In genomic region chr12:109844983-109845841, GRCh38 we compare ENCODE assay signal across 1 cellular context.
TF ChIP-seq lines count a peak whose summit lies in the region.

No MANE protein-coding gene starts in this region.

TF ChIP-seq in HepG2, 621 proteins besides CTCF, POLR2A, EP300 and RAD21 (continued from another document and continues in another):
- TF ChIP-seq ZFP91 (CRISPR knock-in tag; IDR thresholded peaks at IDR 0.05; ENCODE audit: borderline replicate concordance) (peak; percentile 69), HDAC1 (CRISPR knock-in tag; IDR thresholded peaks at IDR 0.05) (peak; percentile 70), RBM39 (IDR thresholded peaks at IDR 0.05; ENCODE audit: low read depth, low read length, poor library complexity, severe bottlenecking) (no peak), ZNF274 (CRISPR knock-in tag; IDR thresholded peaks at IDR 0.05) (peak; percentile 72; the same call in 1 of the 2 replicates), FOSL2 (CRISPR knock-in tag; IDR thresholded peaks at IDR 0.05) (no peak), TCF7L2 (IDR thresholded peaks at IDR 0.05; ENCODE audit: low read depth, low read length) (no peak), RFXANK (CRISPR knock-in tag; IDR thresholded peaks at IDR 0.05) (no peak), BRCA1 (CRISPR knock-in tag; IDR thresholded peaks at IDR 0.05) (no peak), ZSCAN12 (CRISPR knock-in tag; IDR thresholded peaks at IDR 0.05) (no peak), ZNF816 (CRISPR knock-in tag; IDR thresholded peaks at IDR 0.05; ENCODE audit: borderline replicate concordance) (0 out of 2 replicates have a peak, but pooled peaks have one; percentile 11), MEIS1 (CRISPR knock-in tag; IDR thresholded peaks at IDR 0.05; ENCODE audit: borderline replicate concordance) (no peak), BCLAF1 (IDR thresholded peaks at IDR 0.05) (no peak), ZNF33B (CRISPR knock-in tag; IDR thresholded peaks at IDR 0.05) (no peak), NR2F6 (IDR thresholded peaks at IDR 0.05) (peak; percentile 9; the same call in 1 of the 2 replicates), NR2F6 (CRISPR knock-in tag; IDR thresholded peaks at IDR 0.05) (peak; percentile 38; the same call in 1 of the 2 replicates), WIZ (CRISPR knock-in tag; IDR thresholded peaks at IDR 0.05) (0 out of 2 replicates have a peak, but pooled peaks have one; percentile 13), RXRA (CRISPR knock-in tag; IDR thresholded peaks at IDR 0.05) (peak; percentile 96), TFDP2 (CRISPR knock-in tag; IDR thresholded peaks at IDR 0.05) (peak; percentile 38; the same call in 1 of the 2 replicates), ZNF136 (CRISPR knock-in tag; IDR thresholded peaks at IDR 0.05; ENCODE audit: low read depth) (0 out of 2 replicates have a peak, but pooled peaks have one; percentile 22), ZNF597 (CRISPR knock-in tag; IDR thresholded peaks at IDR 0.05) (no peak), ZNF670 (CRISPR knock-in tag; IDR thresholded peaks at IDR 0.05; ENCODE audit: borderline replicate concordance) (0 out of 2 replicates have a peak, but pooled peaks have one; percentile 38), TBX3 (IDR thresholded peaks at IDR 0.05; ENCODE audit: borderline replicate concordance) (peak; percentile 71; the same call in 1 of the 2 replicates), SKI (IDR thresholded peaks at IDR 0.05; ENCODE audit: partially characterized antibody) (peak; percentile 23), ZNF556 (CRISPR knock-in tag; IDR thresholded peaks at IDR 0.05; ENCODE audit: borderline replicate concordance) (peak; percentile 40; the same call in 1 of the 2 replicates), ZNF337 (CRISPR knock-in tag; IDR thresholded peaks at IDR 0.05; ENCODE audit: borderline replicate concordance, low read depth) (no peak), GLI4 (CRISPR knock-in tag; IDR thresholded peaks at IDR 0.05; ENCODE audit: borderline replicate concordance) (no peak), TSC22D2 (CRISPR knock-in tag; IDR thresholded peaks at IDR 0.05; ENCODE audit: borderline replicate concordance) (0 out of 2 replicates have a peak, but pooled peaks have one; percentile 67), HNRNPL (IDR thresholded peaks at IDR 0.05; ENCODE audit: low read depth, low read length) (peak; percentile 51; the same call in 1 of the 2 replicates), ZNF709 (CRISPR knock-in tag; IDR thresholded peaks at IDR 0.05) (peak; percentile 39; the same call in 1 of the 2 replicates), KAT8 (CRISPR knock-in tag; IDR thresholded peaks at IDR 0.05) (peak; percentile 19; the same call in 1 of the 2 replicates), ZNF770 (CRISPR knock-in tag; IDR thresholded peaks at IDR 0.05) (peak; percentile 83; the same call in 1 of the 2 replicates), HMG20A (CRISPR knock-in tag; IDR thresholded peaks at IDR 0.05; ENCODE audit: borderline replicate concordance) (no peak), SP4 (CRISPR knock-in tag; IDR thresholded peaks at IDR 0.05) (peak; percentile 45; the same call in 1 of the 2 replicates), ZNF468 (CRISPR knock-in tag; IDR thresholded peaks at IDR 0.05) (no peak), KLF16 (CRISPR knock-in tag; IDR thresholded peaks at IDR 0.05) (peak in 1 of 2 experiments; percentile 22; a peak in 1 of 4 replicates), CC2D1A (CRISPR knock-in tag; IDR thresholded peaks at IDR 0.05) (no peak), GATAD2A (CRISPR knock-in tag; IDR thresholded peaks at IDR 0.05) (peak; percentile 33; the same call in 1 of the 2 replicates), FOSL1 (CRISPR knock-in tag; IDR thresholded peaks at IDR 0.05; ENCODE audit: borderline replicate concordance) (no peak), AHR (CRISPR knock-in tag; IDR thresholded peaks at IDR 0.05) (peak; percentile 92; the same call in 1 of the 2 replicates), FOXA1 (IDR thresholded peaks at IDR 0.05) (no peak), FOXA1 (CRISPR knock-in tag; IDR thresholded peaks at IDR 0.05) (no peak), FOXP1 (IDR thresholded peaks at IDR 0.05) (no peak), FOXP1 (CRISPR knock-in tag; IDR thresholded peaks at IDR 0.05) (no peak), NCOA1 (CRISPR knock-in tag; IDR thresholded peaks at IDR 0.05) (no peak), RELA (CRISPR knock-in tag; IDR thresholded peaks at IDR 0.05) (no peak), TGIF2 (CRISPR knock-in tag; IDR thresholded peaks at IDR 0.05) (no peak), SMAD3 (CRISPR knock-in tag; IDR thresholded peaks at IDR 0.05) (peak; percentile 45; the same call in 1 of the 2 replicates), ZNF720 (CRISPR knock-in tag; IDR thresholded peaks at IDR 0.05) (no peak), SMC3 (IDR thresholded peaks at IDR 0.05; ENCODE audit: low read length) (peak; percentile 20; the same call in 1 of the 2 replicates), SRY (CRISPR knock-in tag; IDR thresholded peaks at IDR 0.05) (0 out of 2 replicates have a peak, but pooled peaks have one; percentile 4), NR1H2 (CRISPR knock-in tag; IDR thresholded peaks at IDR 0.05; ENCODE audit: borderline replicate concordance, low read depth) (0 out of 2 replicates have a peak, but pooled peaks have one; percentile 10), HOXA3 (CRISPR knock-in tag; IDR thresholded peaks at IDR 0.05) (peak; percentile 52; the same call in 1 of the 2 replicates), ONECUT2 (CRISPR knock-in tag; IDR thresholded peaks at IDR 0.05) (no peak), NFIB (CRISPR knock-in tag; IDR thresholded peaks at IDR 0.05; ENCODE audit: borderline replicate concordance) (no peak), MTA1 (CRISPR knock-in tag; IDR thresholded peaks at IDR 0.05; ENCODE audit: borderline replicate concordance) (no peak)
- TF ChIP-seq, protein P1, sequence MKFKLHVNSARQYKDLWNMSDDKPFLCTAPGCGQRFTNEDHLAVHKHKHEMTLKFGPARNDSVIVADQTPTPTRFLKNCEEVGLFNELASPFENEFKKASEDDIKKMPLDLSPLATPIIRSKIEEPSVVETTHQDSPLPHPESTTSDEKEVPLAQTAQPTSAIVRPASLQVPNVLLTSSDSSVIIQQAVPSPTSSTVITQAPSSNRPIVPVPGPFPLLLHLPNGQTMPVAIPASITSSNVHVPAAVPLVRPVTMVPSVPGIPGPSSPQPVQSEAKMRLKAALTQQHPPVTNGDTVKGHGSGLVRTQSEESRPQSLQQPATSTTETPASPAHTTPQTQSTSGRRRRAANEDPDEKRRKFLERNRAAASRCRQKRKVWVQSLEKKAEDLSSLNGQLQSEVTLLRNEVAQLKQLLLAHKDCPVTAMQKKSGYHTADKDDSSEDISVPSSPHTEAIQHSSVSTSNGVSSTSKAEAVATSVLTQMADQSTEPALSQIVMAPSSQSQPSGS (CRISPR knock-in tag; IDR thresholded peaks at IDR 0.05) = peak; percentile 14; the same call in 1 of the 2 replicates
- TF ChIP-seq, protein P2, sequence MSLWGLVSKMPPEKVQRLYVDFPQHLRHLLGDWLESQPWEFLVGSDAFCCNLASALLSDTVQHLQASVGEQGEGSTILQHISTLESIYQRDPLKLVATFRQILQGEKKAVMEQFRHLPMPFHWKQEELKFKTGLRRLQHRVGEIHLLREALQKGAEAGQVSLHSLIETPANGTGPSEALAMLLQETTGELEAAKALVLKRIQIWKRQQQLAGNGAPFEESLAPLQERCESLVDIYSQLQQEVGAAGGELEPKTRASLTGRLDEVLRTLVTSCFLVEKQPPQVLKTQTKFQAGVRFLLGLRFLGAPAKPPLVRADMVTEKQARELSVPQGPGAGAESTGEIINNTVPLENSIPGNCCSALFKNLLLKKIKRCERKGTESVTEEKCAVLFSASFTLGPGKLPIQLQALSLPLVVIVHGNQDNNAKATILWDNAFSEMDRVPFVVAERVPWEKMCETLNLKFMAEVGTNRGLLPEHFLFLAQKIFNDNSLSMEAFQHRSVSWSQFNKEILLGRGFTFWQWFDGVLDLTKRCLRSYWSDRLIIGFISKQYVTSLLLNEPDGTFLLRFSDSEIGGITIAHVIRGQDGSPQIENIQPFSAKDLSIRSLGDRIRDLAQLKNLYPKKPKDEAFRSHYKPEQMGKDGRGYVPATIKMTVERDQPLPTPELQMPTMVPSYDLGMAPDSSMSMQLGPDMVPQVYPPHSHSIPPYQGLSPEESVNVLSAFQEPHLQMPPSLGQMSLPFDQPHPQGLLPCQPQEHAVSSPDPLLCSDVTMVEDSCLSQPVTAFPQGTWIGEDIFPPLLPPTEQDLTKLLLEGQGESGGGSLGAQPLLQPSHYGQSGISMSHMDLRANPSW (CRISPR knock-in tag; IDR thresholded peaks at IDR 0.05; ENCODE audit: borderline replicate concordance) = 0 out of 2 replicates have a peak, but pooled peaks have one; percentile 30
- TF ChIP-seq, protein P3, sequence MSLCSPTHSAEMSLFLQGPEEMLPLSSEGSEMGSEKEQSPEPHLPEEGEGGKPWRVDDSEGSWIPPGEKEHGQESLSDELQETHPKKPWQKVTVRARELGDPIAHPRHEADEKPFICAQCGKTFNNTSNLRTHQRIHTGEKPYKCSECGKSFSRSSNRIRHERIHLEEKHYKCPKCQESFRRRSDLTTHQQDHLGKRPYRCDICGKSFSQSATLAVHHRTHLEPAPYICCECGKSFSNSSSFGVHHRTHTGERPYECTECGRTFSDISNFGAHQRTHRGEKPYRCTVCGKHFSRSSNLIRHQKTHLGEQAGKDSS (CRISPR knock-in tag; IDR thresholded peaks at IDR 0.05; ENCODE audit: borderline replicate concordance, low read depth) = no peak
- TF ChIP-seq, protein P4, sequence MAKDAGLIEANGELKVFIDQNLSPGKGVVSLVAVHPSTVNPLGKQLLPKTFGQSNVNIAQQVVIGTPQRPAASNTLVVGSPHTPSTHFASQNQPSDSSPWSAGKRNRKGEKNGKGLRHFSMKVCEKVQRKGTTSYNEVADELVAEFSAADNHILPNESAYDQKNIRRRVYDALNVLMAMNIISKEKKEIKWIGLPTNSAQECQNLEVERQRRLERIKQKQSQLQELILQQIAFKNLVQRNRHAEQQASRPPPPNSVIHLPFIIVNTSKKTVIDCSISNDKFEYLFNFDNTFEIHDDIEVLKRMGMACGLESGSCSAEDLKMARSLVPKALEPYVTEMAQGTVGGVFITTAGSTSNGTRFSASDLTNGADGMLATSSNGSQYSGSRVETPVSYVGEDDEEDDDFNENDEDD (CRISPR knock-in tag; IDR thresholded peaks at IDR 0.05; ENCODE audit: borderline replicate concordance) = peak; percentile 39; the same call in 1 of the 2 replicates
